8 cellular contexts compared by ENCODE assay signal in genomic region chr5:141560725-141561483, GRCh38.
DNase-seq lines count a peak whose midpoint lies in the region; ATAC-seq and TF ChIP-seq lines count a peak whose summit lies in the region.

No MANE protein-coding gene starts in this region.

- H3K9me3 ChIP-seq in HAP-1: no peaks in the 10 kb centered on the region

- no peak for ATAC-seq in HG03571 (IDR thresholded peaks at IDR 0.05; ENCODE audit: unreplicated experiment)

- H3K27ac ChIP-seq in 22Rv1 (peak overlapping the region; percentile 79), coronary artery (peak overlapping the region; percentile 76 to 84)

- no peak overlapping the region for H3K4me3 ChIP-seq in HAP-1
- H3K4me3 ChIP-seq in coronary artery: peak overlapping the region; percentile 49

- H3K36me3 ChIP-seq in HAP-1 (replicated peaks): peaks cover 29% of the 10 kb centered on the region

- peak; percentile 92 to 99 for DNase-seq in HAP-1 (ENCODE audit: low spot score in 2 of 2)
- peak; percentile 97 for DNase-seq in NCI-H82 (lab: John Stamatoyannopoulos, UW)
- peak; percentile 91 for DNase-seq in coronary artery (ENCODE audit: low spot score)
- peak; percentile 94 for DNase-seq in kidney glomerular epithelial cell (lab: John Stamatoyannopoulos, UW)
- peak; percentile 94 for DNase-seq in smooth muscle cell of the brain vasculature (ENCODE audit: low read depth, low spot score)
- DNase-seq in GM13976 (ENCODE audit: low spot score): no peak

- in situ Hi-C loops in HAP-1 (cut with MboI; ENCODE audit: low sequenced_read_pairs) (loop anchor here (5.0 to 25.0 kb wide), 3 partner anchors 149 to 349 kb away; partner anchors contain the start of genes PCDHB12, PCDHB13, PCDHB14 and PCDHGA10), GM13976 (cut with MboI; ENCODE audit: low sequenced_read_pairs, unreplicated experiment) (no loop called here)

- peaks cover 29% of the 10 kb centered on the region for H3K4me1 ChIP-seq in HAP-1

- TF ChIP-seq CTCF in 22Rv1 (IDR thresholded peaks at IDR 0.05) (peak; percentile 32), coronary artery (IDR thresholded peaks at IDR 0.05) (peak; percentile 69), GM13976 (IDR thresholded peaks at IDR 0.05; ENCODE audit: borderline replicate concordance, control extremely low read depth, extremely low read depth, insufficient read depth, missing control alignments) (no peak)

- no peaks in the 10 kb centered on the region for H3K27me3 ChIP-seq in HAP-1 (ENCODE audit: low read depth)
